In the genomic region with DNA sequence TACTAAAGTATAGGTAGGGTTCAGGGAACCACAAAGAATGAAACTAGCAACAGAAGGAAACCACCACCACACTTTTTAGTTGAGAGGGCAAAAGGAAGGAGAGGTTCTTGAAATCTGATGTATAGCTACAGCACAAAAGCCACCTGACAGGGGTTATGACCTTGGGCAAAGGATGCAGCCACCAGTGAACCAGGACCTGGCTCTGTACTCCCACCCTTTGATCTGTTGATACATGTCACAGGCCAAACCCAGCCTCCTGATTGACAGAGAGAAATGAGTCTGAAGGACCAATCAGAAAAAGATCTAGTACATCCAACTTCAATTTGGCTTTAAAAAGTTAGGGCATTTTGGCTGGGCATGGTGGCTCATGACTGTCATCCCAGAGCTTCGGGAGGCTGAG, we compare ENCODE assay signal across 20 cellular contexts. TPM values are rescaled to one million over a fixed set of nuclear protein-coding genes. Genes with fewer than 3 reads are reported as not detected.
DNase-seq lines count a peak whose midpoint lies in the region; ATAC-seq and TF ChIP-seq lines count a peak whose summit lies in the region.
"Had no signal": no experiment of that assay in that cellular context is flagged by ENCODE, and none has a peak within 500 bp of the region (broad histone marks: within the 10 kb centered on the region; RNA-seq: fewer than 3 reads in every experiment).

No MANE protein-coding gene starts in this region.

- TF ChIP-seq CTCF in KMS-11 (conservative IDR thresholded peaks at IDR 0.05; ENCODE audit: low read depth, low read length) (no peak), WTC11 (IDR thresholded peaks at IDR 0.05) (no peak)

- POLR2A ChIA-PET in activated CD8-positive, alpha-beta T cell treated with anti-CD3 and anti-CD28 coated beads, Interleukin-2, amount 10 ng/mL, durations not matched to agents 7 days and 5 days (lab: Charles Lee): interaction anchor here (0.9 to 1.6 kb wide), 2 partner anchors 20 to 158 kb away, joined by 3 to 5 read pairs; partner anchors contain the start of gene BLM
- POLR2A ChIA-PET in WTC11 (lab: Charles Lee): interaction anchor here (0.7 kb wide), 1 partner anchor 172 kb away, joined by 4 read pairs; no protein-coding TSS in a partner anchor

- no peaks in the 10 kb centered on the region for H3K79me2 ChIP-seq in KMS-11 (ENCODE audit: insufficient read depth, low read depth)

- H3K9me3 Mint-ChIP-seq in activated naive CD4-positive, alpha-beta T cell treated with anti-CD3 and anti-CD28 coated beads, Interleukin-2, amount 50 U/mL, for 72 hours: no peaks in the 10 kb centered on the region
- H3K9me3 Mint-ChIP-seq in activated CD8-positive, alpha-beta T cell treated with anti-CD3 and anti-CD28 coated beads, Interleukin-2, amount 10 ng/mL, durations not matched to agents 7 days and 5 days (ENCODE audit: insufficient read depth): no peaks in the 10 kb centered on the region
- H3K9me3 Mint-ChIP-seq in WTC11: no peaks in the 10 kb centered on the region

- no peak overlapping the region for H2AFZ ChIP-seq in KMS-11 (ENCODE audit: low read depth)

- H3K27ac Mint-ChIP-seq in activated naive CD4-positive, alpha-beta T cell treated with anti-CD3 and anti-CD28 coated beads, Interleukin-2, amount 50 U/mL, for 72 hours: peak overlapping the region in 1 of 2 donors; percentile 79
- H3K27ac Mint-ChIP-seq in activated CD8-positive, alpha-beta T cell treated with anti-CD3 and anti-CD28 coated beads, Interleukin-2, amount 10 ng/mL, durations not matched to agents 7 days and 5 days: peak overlapping the region; percentile 86
- no peak overlapping the region for H3K27ac Mint-ChIP-seq in WTC11
- H3K27ac Mint-ChIP-seq: CD4-positive, CD25-positive, alpha-beta regulatory T cell had no signal

- peak overlapping the region; percentile 6; the same call in 1 of the 2 replicates for H3K27ac ChIP-seq in KMS-11
- H3K27ac ChIP-seq: RWPE1, SJSA1 had no signal

- H3K36me3 Mint-ChIP-seq in activated naive CD4-positive, alpha-beta T cell treated with anti-CD3 and anti-CD28 coated beads, Interleukin-2, amount 50 U/mL, for 72 hours: no peaks in the 10 kb centered on the region
- H3K36me3 Mint-ChIP-seq in activated CD8-positive, alpha-beta T cell treated with anti-CD3 and anti-CD28 coated beads, Interleukin-2, amount 10 ng/mL, durations not matched to agents 7 days and 5 days (ENCODE audit: low read depth): peaks cover 2% of the 10 kb centered on the region
- no peaks in the 10 kb centered on the region for H3K36me3 Mint-ChIP-seq in WTC11
- H3K36me3 Mint-ChIP-seq: CD4-positive, CD25-positive, alpha-beta regulatory T cell had no signal

- CTCF ChIA-PET in activated CD8-positive, alpha-beta T cell treated with anti-CD3 and anti-CD28 coated beads, Interleukin-2, amount 10 ng/mL, durations not matched to agents 7 days and 5 days (lab: Charles Lee): interaction anchor here (1.0 to 2.6 kb wide), 5 partner anchors 18 to 189 kb away, joined by 4 to 18 read pairs (median 9); partner anchors contain the start of gene BLM
- CTCF ChIA-PET in WTC11 (lab: Charles Lee): interaction anchor here (0.8 kb wide), 1 partner anchor 404 kb away, joined by 3 read pairs; no protein-coding TSS in a partner anchor

- no peaks in the 10 kb centered on the region for H4K20me1 ChIP-seq in KMS-11 (ENCODE audit: insufficient read depth)

- H3K27me3 ChIP-seq in KMS-11 (ENCODE audit: insufficient read depth, low read depth): no peaks in the 10 kb centered on the region
- H3K27me3 ChIP-seq: SJSA1 had no signal

- peak; percentile 63 to 70 for ATAC-seq in activated naive CD4-positive, alpha-beta T cell treated with anti-CD3 and anti-CD28 coated beads, Interleukin-2, amount 50 U/mL, for 72 hours
- peak; percentile 86 for ATAC-seq in activated CD8-positive, alpha-beta T cell treated with anti-CD3 and anti-CD28 coated beads, Interleukin-2, amount 10 ng/mL, durations not matched to agents 7 days and 5 days
- no peak for ATAC-seq in HG03196 (IDR thresholded peaks at IDR 0.05; ENCODE audit: unreplicated experiment)
- ATAC-seq in GM19397 (IDR thresholded peaks at IDR 0.05; ENCODE audit: unreplicated experiment): no peak
- ATAC-seq in WTC11: no peak

- H3K4me3 ChIP-seq in KMS-11 (IDR thresholded peaks at IDR 0.05; ENCODE audit: insufficient read depth, low read depth, low read length): no peak overlapping the region
- H3K4me3 ChIP-seq: SJSA1 had no signal

- peak overlapping the region; percentile 21; the same call in 1 of the 2 replicates for H3K4me2 ChIP-seq in KMS-11

- H3K27me3 Mint-ChIP-seq in activated CD8-positive, alpha-beta T cell treated with anti-CD3 and anti-CD28 coated beads, Interleukin-2, amount 10 ng/mL, durations not matched to agents 7 days and 5 days (ENCODE audit: low read depth): no peaks in the 10 kb centered on the region
- H3K27me3 Mint-ChIP-seq in WTC11 (ENCODE audit: low read depth): no peaks in the 10 kb centered on the region
- H3K27me3 Mint-ChIP-seq: CD4-positive, CD25-positive, alpha-beta regulatory T cell had no signal

- no peak for DNase-seq in activated naive CD4-positive, alpha-beta T cell treated with anti-CD3 and anti-CD28 coated beads, Interleukin-2, amount 50 U/mL, for 72 hours (ENCODE audit: low spot score in 2 of 2)
- DNase-seq in activated naive CD4-positive, alpha-beta T cell (lab: John Stamatoyannopoulos, UW): no peak
- peak; percentile 79 for DNase-seq in activated CD8-positive, alpha-beta T cell treated with anti-CD3 and anti-CD28 coated beads, Interleukin-2, amount 10 ng/mL, durations not matched to agents 7 days and 5 days
- no peak for DNase-seq in WTC11 (ENCODE audit: low spot score)
- DNase-seq: ACHN, Calu3, DMS79, H7, NCI-H1092 treated with DMSO at 0.1 percent for 48 hours, NCI-H1694, NCI-H2107, NCI-H226, NCI-H526, OCI-M1 had no signal

- no peaks in the 10 kb centered on the region for H3K36me3 ChIP-seq in KMS-11 (ENCODE audit: insufficient read depth)
- H3K36me3 ChIP-seq: SJSA1 had no signal

- no peak overlapping the region for H3K9ac ChIP-seq in KMS-11

- H3K4me1 ChIP-seq in KMS-11 (ENCODE audit: low read depth, poor library complexity, severe bottlenecking): peaks cover 28% of the 10 kb centered on the region

- no peak overlapping the region for H3K4me3 Mint-ChIP-seq in activated CD8-positive, alpha-beta T cell treated with anti-CD3 and anti-CD28 coated beads, Interleukin-2, amount 10 ng/mL, durations not matched to agents 7 days and 5 days
- H3K4me3 Mint-ChIP-seq in WTC11: no peak overlapping the region
- H3K4me3 Mint-ChIP-seq: CD4-positive, CD25-positive, alpha-beta regulatory T cell had no signal

- peaks cover 41% of the 10 kb centered on the region for H3K4me1 Mint-ChIP-seq in activated CD8-positive, alpha-beta T cell treated with anti-CD3 and anti-CD28 coated beads, Interleukin-2, amount 10 ng/mL, durations not matched to agents 7 days and 5 days (ENCODE audit: low read depth)
- H3K4me1 Mint-ChIP-seq in WTC11: peaks cover 5% of the 10 kb centered on the region; the same call in 1 of the 2 replicates

TF ChIP-seq in WTC11, 78 proteins besides CTCF, POLR2A, EP300 and RAD21 (continues in another document):
- TF ChIP-seq MYBL2 (CRISPR knock-in tag; IDR thresholded peaks at IDR 0.05): no peak
- no peak for TF ChIP-seq ZNF281 (CRISPR knock-in tag; IDR thresholded peaks at IDR 0.05)
- no peak for TF ChIP-seq TP53 (CRISPR knock-in tag; IDR thresholded peaks at IDR 0.05)
- TF ChIP-seq, protein P1, sequence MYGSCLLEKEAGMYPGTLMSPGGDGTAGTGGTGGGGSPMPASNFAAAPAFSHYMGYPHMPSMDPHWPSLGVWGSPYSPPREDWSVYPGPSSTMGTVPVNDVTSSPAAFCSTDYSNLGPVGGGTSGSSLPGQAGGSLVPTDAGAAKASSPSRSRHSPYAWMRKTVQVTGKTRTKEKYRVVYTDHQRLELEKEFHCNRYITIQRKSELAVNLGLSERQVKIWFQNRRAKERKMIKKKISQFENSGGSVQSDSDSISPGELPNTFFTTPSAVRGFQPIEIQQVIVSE (CRISPR knock-in tag; IDR thresholded peaks at IDR 0.05; ENCODE audit: borderline replicate concordance): no peak
- TF ChIP-seq NFE2L1 (CRISPR knock-in tag; IDR thresholded peaks at IDR 0.05): no peak
- TF ChIP-seq, protein P2, sequence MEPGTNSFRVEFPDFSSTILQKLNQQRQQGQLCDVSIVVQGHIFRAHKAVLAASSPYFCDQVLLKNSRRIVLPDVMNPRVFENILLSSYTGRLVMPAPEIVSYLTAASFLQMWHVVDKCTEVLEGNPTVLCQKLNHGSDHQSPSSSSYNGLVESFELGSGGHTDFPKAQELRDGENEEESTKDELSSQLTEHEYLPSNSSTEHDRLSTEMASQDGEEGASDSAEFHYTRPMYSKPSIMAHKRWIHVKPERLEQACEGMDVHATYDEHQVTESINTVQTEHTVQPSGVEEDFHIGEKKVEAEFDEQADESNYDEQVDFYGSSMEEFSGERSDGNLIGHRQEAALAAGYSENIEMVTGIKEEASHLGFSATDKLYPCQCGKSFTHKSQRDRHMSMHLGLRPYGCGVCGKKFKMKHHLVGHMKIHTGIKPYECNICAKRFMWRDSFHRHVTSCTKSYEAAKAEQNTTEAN (CRISPR knock-in tag; IDR thresholded peaks at IDR 0.05): no peak

RNA-seq across cellular contexts. Expression of gene BLM, which starts 20.0 kb away (rescaled TPM):
- 10 to 100 TPM; 71.9 to 79.6 TPM for total RNA-seq in activated naive CD4-positive, alpha-beta T cell treated with anti-CD3 and anti-CD28 coated beads, Interleukin-2, amount 50 U/mL, for 72 hours
- total RNA-seq in activated CD8-positive, alpha-beta T cell treated with anti-CD3 and anti-CD28 coated beads, Interleukin-2, amount 10 ng/mL, durations not matched to agents 7 days and 5 days: 10 to 100 TPM; 52.3 to 57.4 TPM
- total RNA-seq in WTC11 (2021): 29.9 to 40.5 TPM (median 34.8 TPM) in 3 replicates

Comparison
In these comparisons a context has a peak if more than half of its experiments do, and no peak if none do; other contexts are left out.
1. ATAC-seq: peak in activated naive CD4-positive, alpha-beta T cell treated with anti-CD3 and anti-CD28 coated beads, Interleukin-2, amount 50 U/mL, for 72 hours (2 of 2) and activated CD8-positive, alpha-beta T cell treated with anti-CD3 and anti-CD28 coated beads, Interleukin-2, amount 10 ng/mL, durations not matched to agents 7 days and 5 days (single experiment); none in HG03196 (single experiment), GM19397 (single experiment) and WTC11 (single experiment).